ENCODE assay signal across 27 cellular contexts in the genomic region with DNA sequence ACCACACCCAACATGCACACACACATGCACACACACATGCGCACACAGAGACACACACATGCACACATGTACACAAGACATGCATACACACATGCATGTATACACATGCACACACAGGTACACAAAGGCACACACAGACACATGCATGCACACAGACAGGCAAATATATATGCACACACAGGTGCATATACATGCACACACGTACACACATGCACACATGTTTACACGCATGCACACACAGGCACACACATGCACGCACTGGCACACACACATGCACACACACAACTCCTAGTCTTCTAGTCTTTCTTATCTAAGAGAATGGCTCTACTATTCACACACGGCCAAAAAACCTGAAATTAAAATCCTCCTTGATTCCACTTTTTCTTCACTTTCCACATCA.
"Had no signal": no experiment of that assay in that cellular context is flagged by ENCODE, and none has a peak within 500 bp of the region (broad histone marks: within the 10 kb centered on the region; RNA-seq: fewer than 3 reads in every experiment).

No MANE protein-coding gene starts in this region.

- H3K27ac Mint-ChIP-seq: natural killer cell; nephron progenitor cell; neural progenitor cell; progenitor cell of endocrine pancreas; stimulated activated effector memory CD8-positive, alpha-beta T cell treated with anti-CD3 and anti-CD28 coated beads, Interleukin-12 subunit alpha, Interleukin-12 subunit beta, amount 100 ng/mL, for 72 hours; stimulated activated naive CD8-positive, alpha-beta T cell treated with anti-CD3 and anti-CD28 coated beads, Interleukin-15, Interleukin-2, amounts not matched to agents 100 ng/mL and 50 ng/mL, for 24 hours; type B pancreatic cell had no signal

- H3K79me2 ChIP-seq: hepatocyte had no signal

- H3K27me3 ChIP-seq: hepatocyte, neural progenitor cell, ovary, right atrium auricular region, suprapubic skin, tibial artery, vagina had no signal

- H3K27ac ChIP-seq: hepatocyte, left ventricle myocardium inferior, neural progenitor cell, ovary, right atrium auricular region, skin epidermis, suprapubic skin, thoracic aorta, tibial artery, vagina had no signal

- H3K9me3 ChIP-seq: left ventricle myocardium inferior, ovary, right atrium auricular region, suprapubic skin, thoracic aorta, tibial artery, vagina had no signal

- H3K4me2 ChIP-seq: hepatocyte, neural progenitor cell had no signal

- ATAC-seq: natural killer cell; sciatic nerve; stimulated activated effector memory CD8-positive, alpha-beta T cell treated with anti-CD3 and anti-CD28 coated beads, Interleukin-12 subunit alpha, Interleukin-12 subunit beta, amount 100 ng/mL, for 72 hours had no signal

- H3K9ac ChIP-seq: neural progenitor cell had no signal

- H3K36me3 Mint-ChIP-seq: mesothelial cell of epicardium; natural killer cell; neural progenitor cell; stimulated activated effector memory CD8-positive, alpha-beta T cell treated with anti-CD3 and anti-CD28 coated beads, Interleukin-12 subunit alpha, Interleukin-12 subunit beta, amount 100 ng/mL, for 72 hours; type B pancreatic cell had no signal

- H3K4me1 Mint-ChIP-seq: natural killer cell; nephron progenitor cell; stimulated activated effector memory CD8-positive, alpha-beta T cell treated with anti-CD3 and anti-CD28 coated beads, Interleukin-12 subunit alpha, Interleukin-12 subunit beta, amount 100 ng/mL, for 72 hours had no signal

- H3K4me3 ChIP-seq: hepatocyte, left ventricle myocardium inferior, lung, neural progenitor cell, ovary, right atrium auricular region, skin epidermis, suprapubic skin, thoracic aorta, tibial artery, vagina had no signal

- H2AFZ ChIP-seq: hepatocyte, neural progenitor cell had no signal

- H3K9me3 Mint-ChIP-seq: mesothelial cell of epicardium, neural progenitor cell, type B pancreatic cell had no signal

- H3K27me3 Mint-ChIP-seq: naive B cell; progenitor cell of endocrine pancreas; stimulated activated naive CD8-positive, alpha-beta T cell treated with anti-CD3 and anti-CD28 coated beads, Interleukin-15, Interleukin-2, amounts not matched to agents 100 ng/mL and 50 ng/mL, for 24 hours had no signal

- H3K36me3 ChIP-seq: left ventricle myocardium inferior, neural progenitor cell, ovary, right atrium auricular region, suprapubic skin, thoracic aorta, tibial artery, vagina had no signal

- H3K4me1 ChIP-seq: left ventricle myocardium inferior, neural progenitor cell, right atrium auricular region, suprapubic skin, tibial artery, vagina had no signal

- DNase-seq: islet precursor cell; left ventricle myocardium inferior; mesendoderm; naive B cell; natural killer cell; nephron progenitor cell; ovary; stimulated activated CD4-positive, alpha-beta T cell treated with anti-CD3 and anti-CD28 coated beads, Interleukin-12 subunit alpha, Interleukin-12 subunit beta, amount 100 ng/mL, for 4 hours; stimulated activated CD4-positive, alpha-beta T cell treated with anti-CD3 and anti-CD28 coated beads, Interleukin-15, amount 100 ng/mL, for 24 hours; stimulated activated CD4-positive, alpha-beta T cell treated with anti-CD3 and anti-CD28 coated beads, Interleukin-2, amount 100 ng/mL, for 24 hours; stimulated activated CD4-positive, alpha-beta T cell treated with anti-CD3 and anti-CD28 coated beads, Interleukin-4, amount 100 ng/mL, for 1 hour; stimulated activated naive CD4-positive, alpha-beta T cell; tibial artery had no signal

- H3K4me3 Mint-ChIP-seq: mesothelial cell of epicardium; naive B cell; natural killer cell; nephron progenitor cell; neural progenitor cell; stimulated activated effector memory CD8-positive, alpha-beta T cell treated with anti-CD3 and anti-CD28 coated beads, Interleukin-12 subunit alpha, Interleukin-12 subunit beta, amount 100 ng/mL, for 72 hours; stimulated activated naive CD8-positive, alpha-beta T cell treated with anti-CD3 and anti-CD28 coated beads, Interleukin-15, Interleukin-2, amounts not matched to agents 100 ng/mL and 50 ng/mL, for 24 hours; type B pancreatic cell had no signal
